22 cellular contexts compared by ENCODE assay signal in the genomic region with DNA sequence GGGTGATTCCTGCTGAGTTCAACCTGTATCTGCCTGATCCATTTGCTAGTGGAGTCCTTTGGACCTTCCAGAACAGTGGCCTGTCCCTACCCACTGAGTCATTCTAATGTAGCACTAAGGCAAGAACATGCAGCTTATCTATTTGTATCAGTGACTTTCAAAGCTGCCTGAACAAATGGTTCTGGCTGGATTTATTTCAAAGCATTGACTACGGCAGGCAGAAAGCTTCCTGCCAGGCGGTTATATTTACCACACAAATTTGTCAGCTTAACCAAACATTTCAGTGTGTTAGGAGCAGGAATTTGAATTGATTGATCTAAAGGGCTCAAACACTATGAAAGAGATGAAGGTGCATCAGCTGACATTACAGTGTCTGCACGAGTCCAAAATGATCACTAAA.
A peak's percentile ranks its signal among the peaks of the same experiment; 100 is the strongest.
DNase-seq lines count a peak whose midpoint lies in the region; ATAC-seq, FAIRE-seq and TF ChIP-seq lines count a peak whose summit lies in the region.
"Had no signal": no experiment of that assay in that cellular context is flagged by ENCODE, and none has a peak within 500 bp of the region (broad histone marks: within the 10 kb centered on the region; RNA-seq: fewer than 3 reads in every experiment).

No MANE protein-coding gene starts in this region.

- H3K36me3 Mint-ChIP-seq in Caco-2 (ENCODE audit: insufficient read depth, unreplicated experiment), result no peaks in the 10 kb centered on the region
- H3K36me3 Mint-ChIP-seq in activated T-cell treated with anti-CD3 and anti-CD28 coated beads, Interleukin-2, amount 50 U/mL, for 72 hours (ENCODE audit: insufficient read depth in 2 of 2), result peaks cover 0 to 3% of the 10 kb centered on the region in 2 donors
- H3K36me3 Mint-ChIP-seq: CD8-positive, alpha-beta T cell had no signal

- H2BK5ac ChIP-seq in H1 (ENCODE audit: low read depth, low read length) (no peak overlapping the region), mesendoderm (ENCODE audit: low read length) (no peak overlapping the region)

- intact Hi-C loops in Caco-2 (cut with micrococcal nuclease; ENCODE audit: unreplicated experiment) (no loop called here), esophagus muscularis mucosa (cut with DNase I) (no loop called here)

- H3K36me3 ChIP-seq in Caco-2 (ENCODE audit: control insufficient read depth, insufficient read depth, low read length) (no peaks in the 10 kb centered on the region), H1 (ENCODE audit: control insufficient read depth in 2 of 4, insufficient read depth in 4 of 4, low read length in 3 of 4) (no peaks in the 10 kb centered on the region), mesendoderm (ENCODE audit: control insufficient read depth, insufficient read depth, low read length) (no peaks in the 10 kb centered on the region), esophagus muscularis mucosa (no peaks in the 10 kb centered on the region)
- H3K36me3 ChIP-seq: BLaER1 treated with 17β-estradiol and CSF1 and Interleukin-3, amounts not matched to agents 10 nM and 100 nM had no signal

- H3K18ac ChIP-seq in H1 (ENCODE audit: extremely low read depth, low read length), result no peak overlapping the region
- H3K18ac ChIP-seq in mesendoderm (ENCODE audit: low read length), result no peak overlapping the region

- POLR2A ChIA-PET in Caco-2 (lab: Charles Lee), result no interaction called here
- POLR2A ChIA-PET in H1 (lab: Charles Lee; ENCODE audit: partially characterized antibody), result no interaction called here

- peak overlapping the region; percentile 29 for H3K27ac Mint-ChIP-seq in Caco-2 (ENCODE audit: unreplicated experiment)
- no peak overlapping the region for H3K27ac Mint-ChIP-seq in activated T-cell treated with anti-CD3 and anti-CD28 coated beads, Interleukin-2, amount 50 U/mL, for 72 hours
- H3K27ac Mint-ChIP-seq: B cell; CD8-positive, alpha-beta T cell; HFFc6; IgD-negative memory B cell had no signal

- no peak overlapping the region for H2BK15ac ChIP-seq in H1 (ENCODE audit: low read length)
- no peak overlapping the region for H2BK15ac ChIP-seq in mesendoderm (replicated peaks; ENCODE audit: low read depth)

- no peak for ATAC-seq in GM21528 (IDR thresholded peaks at IDR 0.05; ENCODE audit: low FRiP score, unreplicated experiment)
- ATAC-seq in activated T-cell treated with anti-CD3 and anti-CD28 coated beads, Interleukin-2, amount 50 U/mL, for 72 hours (replicated peaks in 1 of 2), result no peak
- ATAC-seq: CD8-positive, alpha-beta T cell; GM12878; HCT116 had no signal

- peak; percentile 21 to 23 for DNase-seq in Caco-2
- no peak for DNase-seq in H1 (ENCODE audit: low read depth in 1 of 2, low spot score in 2 of 2)
- peak; percentile 40 for DNase-seq in mesendoderm
- no peak for DNase-seq in NCI-H2081 treated with DMSO at 0.1 percent for 48 hours (lab: John Stamatoyannopoulos, UW)
- no peak for DNase-seq in esophagus muscularis mucosa (ENCODE audit: extremely low spot score)
- DNase-seq in activated T-cell treated with anti-CD3 and anti-CD28 coated beads, Interleukin-2, amount 50 U/mL, for 72 hours, result no peak
- DNase-seq: 8988T; CD8-positive, alpha-beta T cell; DMS 273 treated with DMSO at 0.1 percent for 48 hours; DMS53; DND-41; EL; GM23248; H7; HFFc6 had no signal

- no peaks in the 10 kb centered on the region for H3K9me3 ChIP-seq in Caco-2
- H3K9me3 ChIP-seq in H1 (ENCODE audit: insufficient read depth in 2 of 2, low read depth in 1 of 2, low read length in 1 of 2), result no peaks in the 10 kb centered on the region
- H3K9me3 ChIP-seq in esophagus muscularis mucosa, result no peaks in the 10 kb centered on the region

- H3K27me3 ChIP-seq in Caco-2 (replicated peaks; ENCODE audit: control insufficient read depth, insufficient read depth, low read length) (no peaks in the 10 kb centered on the region), H1 (replicated peaks in 1 of 4; ENCODE audit: control insufficient read depth in 3 of 4, extremely low read depth in 1 of 4, insufficient read depth in 3 of 4, low read length in 3 of 4) (no peaks in the 10 kb centered on the region), mesendoderm (ENCODE audit: insufficient read depth, low read length, poor library complexity) (no peaks in the 10 kb centered on the region), esophagus muscularis mucosa (no peaks in the 10 kb centered on the region)
- H3K27me3 ChIP-seq: BLaER1 treated with 17β-estradiol and CSF1 and Interleukin-3, amounts not matched to agents 10 nM and 100 nM had no signal

- H3K27ac ChIP-seq in H1 (ENCODE audit: low read depth, low read length) (no peak overlapping the region), mesendoderm (ENCODE audit: low read depth, low read length) (no peak overlapping the region), esophagus muscularis mucosa (replicated peaks in 1 of 4) (no peak overlapping the region)
- H3K27ac ChIP-seq: BLaER1 treated with 17β-estradiol and CSF1 and Interleukin-3, amounts not matched to agents 10 nM and 100 nM; GM23248; HL-60 had no signal

- H3K14ac ChIP-seq in H1 (ENCODE audit: insufficient read length), result no peak overlapping the region

- peak overlapping the region; percentile 46 for H3K4me3 Mint-ChIP-seq in Caco-2 (ENCODE audit: unreplicated experiment)
- no peak overlapping the region for H3K4me3 Mint-ChIP-seq in activated T-cell treated with anti-CD3 and anti-CD28 coated beads, Interleukin-2, amount 50 U/mL, for 72 hours
- H3K4me3 Mint-ChIP-seq: B cell; CD8-positive, alpha-beta T cell; HFFc6; IgD-negative memory B cell had no signal

- H3K4ac ChIP-seq in H1 (replicated peaks; ENCODE audit: insufficient read length, low read depth, low read length) (no peak overlapping the region), mesendoderm (ENCODE audit: low read depth, low read length) (no peak overlapping the region)

- H3K79me2 ChIP-seq in H1 (ENCODE audit: control insufficient read depth in 1 of 2, insufficient read depth in 2 of 2, low read length in 2 of 2) (no peaks in the 10 kb centered on the region), mesendoderm (ENCODE audit: control insufficient read depth, insufficient read depth, low read length) (no peaks in the 10 kb centered on the region)

- H3K23me2 ChIP-seq in H1 (ENCODE audit: low read depth, low read length), result no peaks in the 10 kb centered on the region

- CTCF ChIA-PET in Caco-2 (lab: Charles Lee), result no interaction called here
- CTCF ChIA-PET in H1 (lab: Charles Lee; ENCODE audit: partially characterized antibody), result no interaction called here

- TF ChIP-seq CTCF in Caco-2 (IDR thresholded peaks at IDR 0.05; ENCODE audit: insufficient read depth in 1 of 2, low read depth in 1 of 2, low read length in 1 of 2, severe bottlenecking in 1 of 2, unreplicated experiment in 1 of 2) (no peak), H1 (IDR thresholded peaks at IDR 0.05; ENCODE audit: control extremely low read depth in 1 of 3, insufficient read depth in 1 of 3, low read depth in 1 of 3, low read length in 3 of 3) (no peak), esophagus muscularis mucosa (IDR thresholded peaks at IDR 0.05) (no peak)

- TF ChIP-seq RAD21 in H1 (IDR thresholded peaks at IDR 0.05 in 1 of 2, conservative IDR thresholded peaks at IDR 0.05 in 1 of 2; ENCODE audit: low read depth in 2 of 2, low read length in 2 of 2), result no peak

- no peak overlapping the region for H3K4me2 ChIP-seq in H1 (ENCODE audit: insufficient read depth in 1 of 2, low read depth in 2 of 2, low read length in 2 of 2)
- no peak overlapping the region for H3K4me2 ChIP-seq in mesendoderm (ENCODE audit: low read length)

- BruUV-seq in Caco-2 (replicated peaks; lab: Mats Ljungman, UMichigan), result no TSS peak

- no peak overlapping the region for H3K9ac ChIP-seq in H1 (replicated peaks in 1 of 4; ENCODE audit: extremely low read depth in 1 of 4, low read depth in 3 of 4, low read length in 3 of 4)
- no peak overlapping the region for H3K9ac ChIP-seq in mesendoderm (ENCODE audit: low read length)
- H3K9ac ChIP-seq: BLaER1 treated with 17β-estradiol and CSF1 and Interleukin-3, amounts not matched to agents 10 nM and 100 nM; GM23248 had no signal

- TF ChIP-seq POLR2A in H1 (IDR thresholded peaks at IDR 0.05; ENCODE audit: control extremely low read depth in 1 of 2, low read depth in 2 of 2, low read length in 2 of 2), result no peak
- no peak for TF ChIP-seq POLR2A in esophagus muscularis mucosa (IDR thresholded peaks at IDR 0.05; ENCODE audit: low read depth)

- H3K23ac ChIP-seq in H1 (ENCODE audit: insufficient read length) (no peak overlapping the region), mesendoderm (ENCODE audit: low read length) (no peak overlapping the region)

- peaks cover 1% of the 10 kb centered on the region for H3K27me3 Mint-ChIP-seq in Caco-2 (ENCODE audit: insufficient read depth, unreplicated experiment)
- no peaks in the 10 kb centered on the region for H3K27me3 Mint-ChIP-seq in activated T-cell treated with anti-CD3 and anti-CD28 coated beads, Interleukin-2, amount 50 U/mL, for 72 hours (ENCODE audit: low read depth)
- H3K27me3 Mint-ChIP-seq: B cell, IgD-negative memory B cell had no signal

- H2BK120ac ChIP-seq in H1 (replicated peaks; ENCODE audit: low read depth, low read length) (no peak overlapping the region), mesendoderm (ENCODE audit: low read depth, low read length) (no peak overlapping the region)

- 0 out of 2 replicates have a peak overlapping the region, but pooled peaks have one; percentile 61 for H2AFZ ChIP-seq in H1 (ENCODE audit: low read length)
- H2AFZ ChIP-seq: GM23248 had no signal

- H3K4me1 ChIP-seq in Caco-2, result no peaks in the 10 kb centered on the region
- H3K4me1 ChIP-seq in H1 (replicated peaks in 1 of 4; ENCODE audit: control insufficient read depth in 3 of 4, insufficient read depth in 4 of 4, low read length in 3 of 4), result no peaks in the 10 kb centered on the region
- no peaks in the 10 kb centered on the region for H3K4me1 ChIP-seq in mesendoderm (ENCODE audit: control insufficient read depth, low read depth, low read length)
- no peaks in the 10 kb centered on the region for H3K4me1 ChIP-seq in esophagus muscularis mucosa

- H2BK12ac ChIP-seq in H1 (ENCODE audit: low read depth, low read length), result no peak overlapping the region

- WGBS in H1 (ENCODE audit: extremely low coverage in 1 of 2, insufficient coverage in 1 of 2, insufficient read length in 1 of 2, insufficient replicate concordance in 2 of 2, low coverage in 1 of 2, low lambda C conversion rate in 2 of 2, missing lambda C conversion rate in 1 of 2), 2 experiments, result 89% methylated on average over 3 of the region's 3 CpGs; no CpG with 5 or more reads in 1 of the 2 experiments
- no CpG with 5 or more reads among the region's 3 CpGs for WGBS in mesendoderm (ENCODE audit: extremely low coverage, insufficient coverage, low lambda C conversion rate)
- 29% methylated on average over 3 of the region's 3 CpGs for WGBS in esophagus muscularis mucosa

- H3K4me3 ChIP-seq in Caco-2 (ENCODE audit: low read depth, low read length) (no peak overlapping the region), H1 (ENCODE audit: extremely low read depth in 1 of 4, insufficient read depth in 2 of 4, low read depth in 3 of 4, low read length in 4 of 4) (no peak overlapping the region), mesendoderm (ENCODE audit: low read length) (no peak overlapping the region), esophagus muscularis mucosa (no peak overlapping the region)
- H3K4me3 ChIP-seq: BLaER1 treated with 17β-estradiol and CSF1 and Interleukin-3, amounts not matched to agents 10 nM and 100 nM; GM12878; GM23248 had no signal

- H3K4me1 Mint-ChIP-seq in Caco-2 (ENCODE audit: low read depth, unreplicated experiment), result no peaks in the 10 kb centered on the region
- no peaks in the 10 kb centered on the region for H3K4me1 Mint-ChIP-seq in activated T-cell treated with anti-CD3 and anti-CD28 coated beads, Interleukin-2, amount 50 U/mL, for 72 hours (ENCODE audit: low read depth)
- H3K4me1 Mint-ChIP-seq: B cell, IgD-negative memory B cell had no signal

- H4K8ac ChIP-seq in H1 (ENCODE audit: extremely low read depth, insufficient read depth, low read length) (no peak overlapping the region), mesendoderm (ENCODE audit: low read depth, low read length) (no peak overlapping the region)

- no peak for FAIRE-seq in H1 (lab: Jason Lieb, UNC)
- FAIRE-seq: GM12878 had no signal

- no peak overlapping the region for H3K56ac ChIP-seq in H1 (replicated peaks; ENCODE audit: insufficient read length, low read depth, low read length)
- no peak overlapping the region for H3K56ac ChIP-seq in mesendoderm (ENCODE audit: low read length)

- no peaks in the 10 kb centered on the region for H4K20me1 ChIP-seq in H1 (replicated peaks in 1 of 2; ENCODE audit: control insufficient read depth in 1 of 2, insufficient read depth in 2 of 2, low read length in 2 of 2)
- H4K20me1 ChIP-seq: BLaER1 treated with 17β-estradiol and CSF1 and Interleukin-3, amounts not matched to agents 10 nM and 100 nM had no signal

- H3K79me1 ChIP-seq in H1 (ENCODE audit: low read depth, low read length) (no peaks in the 10 kb centered on the region), mesendoderm (ENCODE audit: low read length) (no peaks in the 10 kb centered on the region)

- H3K9me3 Mint-ChIP-seq in Caco-2 (ENCODE audit: unreplicated experiment), result peaks cover under 1% of the 10 kb centered on the region
- H3K9me3 Mint-ChIP-seq in activated T-cell treated with anti-CD3 and anti-CD28 coated beads, Interleukin-2, amount 50 U/mL, for 72 hours, result peaks cover 0 to 3% of the 10 kb centered on the region in 2 donors

- H4K5ac ChIP-seq in H1 (ENCODE audit: insufficient read length, low read depth, low read length) (no peak overlapping the region), mesendoderm (ENCODE audit: low read length) (no peak overlapping the region)

- H4K91ac ChIP-seq in H1 (replicated peaks; ENCODE audit: insufficient read length, low read length), result no peak overlapping the region

- TF ChIP-seq EP300 in H1 (IDR thresholded peaks at IDR 0.05; ENCODE audit: borderline replicate concordance in 1 of 2, low read depth in 2 of 2, low read length in 2 of 2), result no peak
- no peak for TF ChIP-seq EP300 in esophagus muscularis mucosa (IDR thresholded peaks at IDR 0.05)

- no peak overlapping the region for H2BK20ac ChIP-seq in H1 (ENCODE audit: low read length)

- H2AK5ac ChIP-seq in H1 (ENCODE audit: low read depth, low read length), result no peak overlapping the region
- H2AK5ac ChIP-seq in mesendoderm (ENCODE audit: low read length), result no peak overlapping the region

Comparison
In these comparisons a context has a peak if more than half of its experiments do, and no peak if none do; other contexts are left out.
1. DNase-seq: peak in Caco-2 (2 of 2) and mesendoderm (single experiment); none in H1 (0 of 2), NCI-H2081 treated with DMSO at 0.1 percent for 48 hours (single experiment), esophagus muscularis mucosa (single experiment) and activated T-cell treated with anti-CD3 and anti-CD28 coated beads, Interleukin-2, amount 50 U/mL, for 72 hours (0 of 2).